ENCODE assay signal across 18 cellular contexts in the genomic region with DNA sequence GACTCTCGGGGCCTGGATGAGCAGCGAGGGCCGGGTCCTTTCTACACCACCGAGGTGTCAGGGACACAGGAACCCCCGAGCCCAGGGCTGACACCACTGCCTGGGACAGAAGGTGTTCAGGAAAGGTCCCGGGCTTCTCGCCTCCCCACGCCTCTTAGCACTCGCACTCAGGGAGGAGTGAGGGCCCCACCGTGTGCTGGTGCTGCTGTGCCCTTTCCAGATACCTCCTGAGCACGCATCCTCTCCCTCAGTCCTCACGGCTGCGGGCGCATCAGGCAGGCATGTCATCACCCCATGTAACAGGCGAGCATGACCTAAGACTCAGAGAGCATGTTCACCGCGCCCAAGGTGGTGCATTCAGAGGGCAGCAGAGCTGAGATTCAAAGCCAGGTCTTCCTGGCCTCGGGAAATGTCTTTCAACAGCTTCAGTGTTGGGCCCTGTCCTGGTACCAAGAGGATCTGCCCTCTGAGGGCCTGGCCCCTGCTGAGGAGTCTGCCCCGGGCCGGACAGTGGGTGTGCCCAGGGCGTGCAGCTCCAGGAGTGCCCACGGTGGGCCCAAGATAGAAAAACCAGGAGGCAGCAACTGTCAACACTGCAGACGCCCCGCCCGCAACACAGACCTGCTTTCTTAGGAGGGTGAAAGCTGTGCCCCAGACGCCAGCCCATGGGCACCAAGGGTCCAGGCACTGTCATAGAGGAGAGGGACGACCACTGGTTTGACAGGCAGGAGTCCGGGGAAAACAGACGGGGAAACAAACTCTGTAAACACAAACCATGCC. TPM values are rescaled to one million over a fixed set of nuclear protein-coding genes. Genes with fewer than 3 reads are reported as not detected.
DNase-seq lines count a peak whose midpoint lies in the region; ATAC-seq and TF ChIP-seq lines count a peak whose summit lies in the region.
"Had no signal": no experiment of that assay in that cellular context is flagged by ENCODE, and none has a peak within 500 bp of the region (broad histone marks: within the 10 kb centered on the region; RNA-seq: fewer than 3 reads in every experiment).

No MANE protein-coding gene starts in this region.

- H3K36me3 ChIP-seq in mesodermal cell (ENCODE audit: control insufficient read depth, insufficient read depth, low read length) = peaks cover 46% of the 10 kb centered on the region
- H3K36me3 ChIP-seq: HAP-1, ovary had no signal

- CTCF ChIA-PET in GM10248 (lab: Yijun Ruan, JAX) = interaction anchor here (1.3 kb wide), 1 partner anchor 13 kb away, joined by 4 read pairs; no protein-coding TSS in a partner anchor
- CTCF ChIA-PET in T-cell (lab: Charles Lee) = no interaction called here

- H3K27ac ChIP-seq in mesodermal cell (ENCODE audit: low read depth, low read length, severe bottlenecking) = peak overlapping the region; percentile 79
- H3K27ac ChIP-seq: ovary had no signal

- H3K4me3 Mint-ChIP-seq in stimulated activated naive CD8-positive, alpha-beta T cell treated with anti-CD3 and anti-CD28 coated beads, Interleukin-15, amount 100 ng/mL, for 72 hours = no peak overlapping the region
- H3K4me3 Mint-ChIP-seq in immature natural killer cell (no peak overlapping the region), T-cell (no peak overlapping the region)
- H3K4me3 Mint-ChIP-seq: activated B cell treated with CpG ODN at 0.5 μM for 24 hours; activated CD8-positive, alpha-beta T cell treated with anti-CD3 and anti-CD28 coated beads, Interleukin-2, amount 10 ng/mL, durations not matched to agents 7 days and 5 days; CD14-positive monocyte had no signal

- no peaks in the 10 kb centered on the region for H3K9me3 Mint-ChIP-seq in stimulated activated naive CD8-positive, alpha-beta T cell treated with anti-CD3 and anti-CD28 coated beads, Interleukin-15, amount 100 ng/mL, for 72 hours
- H3K9me3 Mint-ChIP-seq in immature natural killer cell (no peaks in the 10 kb centered on the region), T-cell (no peaks in the 10 kb centered on the region)
- H3K9me3 Mint-ChIP-seq: activated B cell treated with CpG ODN at 0.5 μM for 24 hours, CD14-positive monocyte had no signal

- TF ChIP-seq CTCF in fibroblast of villous mesenchyme (IDR thresholded peaks at IDR 0.05; ENCODE audit: insufficient read depth, low read depth, low read length) (no peak), GM10248 (IDR thresholded peaks at IDR 0.05; ENCODE audit: control extremely low read depth, extremely low read depth, low read depth, missing control alignments) (no peak)

- peak overlapping the region in 1 of 2 donors; percentile 19 for H3K27ac Mint-ChIP-seq in stimulated activated naive CD8-positive, alpha-beta T cell treated with anti-CD3 and anti-CD28 coated beads, Interleukin-15, amount 100 ng/mL, for 72 hours
- H3K27ac Mint-ChIP-seq in immature natural killer cell = no peak overlapping the region
- H3K27ac Mint-ChIP-seq in T-cell = no peak overlapping the region
- H3K27ac Mint-ChIP-seq: activated B cell treated with CpG ODN at 0.5 μM for 24 hours; activated CD8-positive, alpha-beta T cell treated with anti-CD3 and anti-CD28 coated beads, Interleukin-2, amount 10 ng/mL, durations not matched to agents 7 days and 5 days had no signal

- WGBS in mesodermal cell (ENCODE audit: insufficient coverage in 2 of 2), 2 experiments = 94 to 95% methylated on average over 26 to 29 of the region's 29 CpGs

- peak; percentile 23 for ATAC-seq in stimulated activated naive CD8-positive, alpha-beta T cell treated with anti-CD3 and anti-CD28 coated beads, Interleukin-15, amount 100 ng/mL, for 72 hours
- ATAC-seq in stimulated activated naive CD8-positive, alpha-beta T cell treated with anti-CD3 and anti-CD28 coated beads, Interleukin-15, Interleukin-2, amounts not matched to agents 100 U/mL and 50 U/mL, for 24 hours = no peak
- no peak for ATAC-seq in T-cell (replicated peaks in 1 of 4)
- ATAC-seq: activated CD8-positive, alpha-beta T cell treated with anti-CD3 and anti-CD28 coated beads, Interleukin-2, amount 10 ng/mL, durations not matched to agents 7 days and 5 days had no signal

- H3K36me3 Mint-ChIP-seq in immature natural killer cell = no peaks in the 10 kb centered on the region
- H3K36me3 Mint-ChIP-seq in T-cell = no peaks in the 10 kb centered on the region

- peaks cover 12% of the 10 kb centered on the region for H3K4me1 Mint-ChIP-seq in stimulated activated naive CD8-positive, alpha-beta T cell treated with anti-CD3 and anti-CD28 coated beads, Interleukin-15, amount 100 ng/mL, for 72 hours
- H3K4me1 Mint-ChIP-seq in immature natural killer cell (peaks cover 2 to 12% of the 10 kb centered on the region in 2 donors), T-cell (peaks cover 6 to 8% (median 6%) of the 10 kb centered on the region in 3 donors)
- H3K4me1 Mint-ChIP-seq: activated B cell treated with CpG ODN at 0.5 μM for 24 hours had no signal

- H3K9me3 ChIP-seq in mesodermal cell (ENCODE audit: control insufficient read depth, low read length) = no peaks in the 10 kb centered on the region
- H3K9me3 ChIP-seq: HAP-1, ovary had no signal

- peaks cover 7% of the 10 kb centered on the region for H3K27me3 Mint-ChIP-seq in stimulated activated naive CD8-positive, alpha-beta T cell treated with anti-CD3 and anti-CD28 coated beads, Interleukin-15, amount 100 ng/mL, for 72 hours
- H3K27me3 Mint-ChIP-seq in immature natural killer cell (ENCODE audit: low read depth in 3 of 3) = peaks cover 0 to 4% (median 3%) of the 10 kb centered on the region in 3 donors
- no peaks in the 10 kb centered on the region for H3K27me3 Mint-ChIP-seq in T-cell
- H3K27me3 Mint-ChIP-seq: activated B cell treated with CpG ODN at 0.5 μM for 24 hours had no signal

- peaks cover 49% of the 10 kb centered on the region for H3K4me1 ChIP-seq in mesodermal cell (ENCODE audit: control insufficient read depth, insufficient read depth, low read length, poor library complexity, severe bottlenecking)
- H3K4me1 ChIP-seq: HAP-1 had no signal

- POLR2A ChIA-PET in GM10248 (lab: Yijun Ruan, JAX) (no interaction called here), T-cell (lab: Charles Lee) (no interaction called here)

- no peak overlapping the region for H3K4me3 ChIP-seq in fibroblast of villous mesenchyme (ENCODE audit: low read depth, low read length)
- no peak overlapping the region for H3K4me3 ChIP-seq in mesodermal cell (ENCODE audit: extremely low read depth, insufficient read depth, low read length, poor library complexity, severe bottlenecking)
- H3K4me3 ChIP-seq: HAP-1, ovary had no signal

- DNase-seq in stimulated activated naive CD8-positive, alpha-beta T cell treated with anti-CD3 and anti-CD28 coated beads, Interleukin-15, amount 100 ng/mL, for 72 hours = no peak
- no peak for DNase-seq in stimulated activated naive CD8-positive, alpha-beta T cell treated with anti-CD3 and anti-CD28 coated beads, Interleukin-15, Interleukin-2, amounts not matched to agents 100 U/mL and 50 U/mL, for 24 hours
- DNase-seq in fibroblast of villous mesenchyme (ENCODE audit: low read depth) = peak; percentile 26
- DNase-seq in GM10248 (ENCODE audit: extremely low spot score) = no peak
- DNase-seq in NCI-H2227 treated with DMSO at 0.1 percent for 48 hours (lab: John Stamatoyannopoulos, UW) = no peak
- DNase-seq in immature natural killer cell = no peak
- no peak for DNase-seq in T-cell
- DNase-seq: activated B cell treated with CpG ODN at 0.5 μM for 24 hours; activated CD8-positive, alpha-beta T cell treated with anti-CD3 and anti-CD28 coated beads, Interleukin-2, amount 10 ng/mL, durations not matched to agents 7 days and 5 days; effector CD4-positive, alpha-beta T cell; NCI-H1436 treated with DMSO at 0.1 percent for 48 hours; RPMI8226; small intestine; T-helper 2 cell had no signal

RNA-seq across cellular contexts. Expression of gene TGM2, which starts 29.2 kb away (rescaled TPM):
- total RNA-seq in fibroblast of villous mesenchyme (1,041 and 2,020 TPM in 2 replicates), T-cell (1 to 10 TPM in 2 of 5 donors, under 1 TPM in 1, not detected in 2; 0.62 to 1.8 (median 1.2) TPM)
- 118 TPM for polyA plus RNA-seq in mesodermal cell (2013, experiment 1 of 2)
- 115 TPM for polyA plus RNA-seq in mesodermal cell (2013, experiment 2 of 2)
- not detected for polyA plus RNA-seq in immature natural killer cell

Comparison
In these comparisons a context has a peak if more than half of its experiments do, and no peak if none do; other contexts are left out.
1. RNA of gene TGM2, which starts 29.2 kb away (total RNA-seq): 1,041 to 2,020 TPM in fibroblast of villous mesenchyme; 0.62 to 1.8 TPM in T-cell; every median in the first group is over 100 times any median in the second.